16 cellular contexts compared by ENCODE assay signal in the genomic region with DNA sequence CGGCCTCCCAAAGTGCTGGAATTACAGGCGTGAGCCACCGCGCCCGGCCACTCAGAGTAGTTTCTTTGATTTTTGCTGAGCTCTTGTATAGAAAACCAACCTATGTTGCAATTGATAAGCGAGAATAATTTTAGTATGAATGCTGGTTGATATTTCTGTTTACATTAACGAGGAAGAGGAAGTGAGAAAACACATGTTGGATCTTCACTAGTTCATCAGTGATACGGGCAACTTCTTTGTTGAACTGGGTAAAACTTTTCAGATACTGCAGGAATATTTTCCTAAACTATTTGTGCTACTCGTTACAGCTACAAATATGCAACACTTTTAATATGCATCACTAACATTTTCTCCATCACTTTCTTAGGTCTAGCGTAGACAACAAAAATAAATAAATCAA.
DNase-seq lines count a peak whose midpoint lies in the region; ATAC-seq and TF ChIP-seq lines count a peak whose summit lies in the region.
"Had no signal": no experiment of that assay in that cellular context is flagged by ENCODE, and none has a peak within 500 bp of the region (broad histone marks: within the 10 kb centered on the region; RNA-seq: fewer than 3 reads in every experiment).

No MANE protein-coding gene starts in this region.

- peaks cover 43% of the 10 kb centered on the region for H3K4me1 Mint-ChIP-seq in WTC11
- peaks cover 5% of the 10 kb centered on the region for H3K4me1 Mint-ChIP-seq in nephron progenitor cell
- H3K4me1 Mint-ChIP-seq: CD8-positive, alpha-beta memory T cell had no signal

- H3K27me3 Mint-ChIP-seq in WTC11 (ENCODE audit: low read depth): no peaks in the 10 kb centered on the region
- H3K27me3 Mint-ChIP-seq in nephron progenitor cell (ENCODE audit: low read depth, poor library complexity): no peaks in the 10 kb centered on the region
- H3K27me3 Mint-ChIP-seq: B cell; CD4-positive, CD25-positive, alpha-beta regulatory T cell; CD8-positive, alpha-beta memory T cell had no signal

- ATAC-seq in WTC11 (no peak), HG03039 (IDR thresholded peaks at IDR 0.05; ENCODE audit: unreplicated experiment) (no peak)
- ATAC-seq: GM23338 had no signal

- CTCF ChIA-PET in WTC11 (lab: Charles Lee): no interaction called here

- POLR2A ChIA-PET in WTC11 (lab: Charles Lee): interaction anchor here (0.9 kb wide), 1 partner anchor 115 kb away, joined by 3 read pairs; no protein-coding TSS in a partner anchor

- peak; percentile 7 for DNase-seq in SIG-M5 treated with dmso at 0.1 percent for 504 hours (lab: John Stamatoyannopoulos, UW; ENCODE audit: unreplicated experiment)
- DNase-seq in SIG-M5 (lab: John Stamatoyannopoulos, UW): no peak
- peak; percentile 71 for DNase-seq in MV-4-11 (lab: John Stamatoyannopoulos, UW)
- DNase-seq in WTC11 (ENCODE audit: low spot score): no peak
- DNase-seq in nephron progenitor cell: no peak
- DNase-seq: CD4-positive, CD25-positive, alpha-beta regulatory T cell; CD8-positive, alpha-beta memory T cell; COR-L47; DMS 273 treated with DMSO at 0.1 percent for 48 hours; DMS53; DND-41; EL; HCEC 1CT had no signal

- H3K9me3 Mint-ChIP-seq in WTC11 (peaks cover 18% of the 10 kb centered on the region), nephron progenitor cell (peaks cover 24% of the 10 kb centered on the region)
- H3K9me3 Mint-ChIP-seq: CD8-positive, alpha-beta memory T cell; GM23338 had no signal

- H3K4me3 Mint-ChIP-seq in WTC11 (no peak overlapping the region), nephron progenitor cell (no peak overlapping the region)
- H3K4me3 Mint-ChIP-seq: B cell; CD4-positive, CD25-positive, alpha-beta regulatory T cell; CD8-positive, alpha-beta memory T cell; GM23338 had no signal

- H3K27ac Mint-ChIP-seq in WTC11 (peak overlapping the region; percentile 72; the same call in 1 of the 2 replicates), nephron progenitor cell (no peak overlapping the region)
- H3K27ac Mint-ChIP-seq: B cell; CD4-positive, CD25-positive, alpha-beta regulatory T cell; CD8-positive, alpha-beta memory T cell had no signal

- TF ChIP-seq CTCF in WTC11 (IDR thresholded peaks at IDR 0.05) (no peak), nephron progenitor cell (IDR thresholded peaks at IDR 0.05) (no peak)

- H3K36me3 Mint-ChIP-seq in WTC11 (peaks cover 38% of the 10 kb centered on the region), nephron progenitor cell (ENCODE audit: low read depth) (peaks cover 52% of the 10 kb centered on the region)

TF ChIP-seq in WTC11, 78 proteins besides CTCF, POLR2A, EP300 and RAD21:
- TF ChIP-seq NFYB (CRISPR knock-in tag; conservative IDR thresholded peaks at IDR 0.05; ENCODE audit: low read depth) (no peak), GTF2I (CRISPR knock-in tag; conservative IDR thresholded peaks at IDR 0.05) (no peak), RELA (CRISPR knock-in tag; IDR thresholded peaks at IDR 0.05; ENCODE audit: borderline replicate concordance) (no peak)
- TF ChIP-seq, protein P1, sequence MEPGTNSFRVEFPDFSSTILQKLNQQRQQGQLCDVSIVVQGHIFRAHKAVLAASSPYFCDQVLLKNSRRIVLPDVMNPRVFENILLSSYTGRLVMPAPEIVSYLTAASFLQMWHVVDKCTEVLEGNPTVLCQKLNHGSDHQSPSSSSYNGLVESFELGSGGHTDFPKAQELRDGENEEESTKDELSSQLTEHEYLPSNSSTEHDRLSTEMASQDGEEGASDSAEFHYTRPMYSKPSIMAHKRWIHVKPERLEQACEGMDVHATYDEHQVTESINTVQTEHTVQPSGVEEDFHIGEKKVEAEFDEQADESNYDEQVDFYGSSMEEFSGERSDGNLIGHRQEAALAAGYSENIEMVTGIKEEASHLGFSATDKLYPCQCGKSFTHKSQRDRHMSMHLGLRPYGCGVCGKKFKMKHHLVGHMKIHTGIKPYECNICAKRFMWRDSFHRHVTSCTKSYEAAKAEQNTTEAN (CRISPR knock-in tag; IDR thresholded peaks at IDR 0.05): no peak
- TF ChIP-seq, protein P2, sequence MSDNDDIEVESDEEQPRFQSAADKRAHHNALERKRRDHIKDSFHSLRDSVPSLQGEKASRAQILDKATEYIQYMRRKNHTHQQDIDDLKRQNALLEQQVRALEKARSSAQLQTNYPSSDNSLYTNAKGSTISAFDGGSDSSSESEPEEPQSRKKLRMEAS (CRISPR knock-in tag; IDR thresholded peaks at IDR 0.05): no peak
- TF ChIP-seq, protein P3, sequence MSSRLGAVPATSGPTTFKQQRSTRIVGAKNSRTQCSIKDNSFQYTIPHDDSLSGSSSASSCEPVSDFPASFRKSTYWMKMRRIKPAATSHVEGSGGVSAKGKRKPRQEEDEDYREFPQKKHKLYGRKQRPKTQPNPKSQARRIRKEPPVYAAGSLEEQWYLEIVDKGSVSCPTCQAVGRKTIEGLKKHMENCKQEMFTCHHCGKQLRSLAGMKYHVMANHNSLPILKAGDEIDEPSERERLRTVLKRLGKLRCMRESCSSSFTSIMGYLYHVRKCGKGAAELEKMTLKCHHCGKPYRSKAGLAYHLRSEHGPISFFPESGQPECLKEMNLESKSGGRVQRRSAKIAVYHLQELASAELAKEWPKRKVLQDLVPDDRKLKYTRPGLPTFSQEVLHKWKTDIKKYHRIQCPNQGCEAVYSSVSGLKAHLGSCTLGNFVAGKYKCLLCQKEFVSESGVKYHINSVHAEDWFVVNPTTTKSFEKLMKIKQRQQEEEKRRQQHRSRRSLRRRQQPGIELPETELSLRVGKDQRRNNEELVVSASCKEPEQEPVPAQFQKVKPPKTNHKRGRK (CRISPR knock-in tag; IDR thresholded peaks at IDR 0.05; ENCODE audit: borderline replicate concordance): no peak

Comparison
In these comparisons a context has a peak if more than half of its experiments do, and no peak if none do; other contexts are left out.
1. DNase-seq: peak in SIG-M5 treated with dmso at 0.1 percent for 504 hours (single experiment) and MV-4-11 (single experiment); none in SIG-M5 (single experiment), WTC11 (single experiment) and nephron progenitor cell (single experiment).